Comparison of ENCODE assay signal across 8 cellular contexts in genomic region chr20:17938889-17939619, GRCh38. TPM values are rescaled to one million over a fixed set of nuclear protein-coding genes. Genes with fewer than 3 reads are reported as not detected.
DNase-seq lines count a peak whose midpoint lies in the region; ATAC-seq and TF ChIP-seq lines count a peak whose summit lies in the region.

No MANE protein-coding gene starts in this region.

- H3K27me3 Mint-ChIP-seq in activated T-helper 1 cell treated with anti-CD3 and anti-CD28 coated beads, Interleukin-12 subunit alpha, Interleukin-12 subunit beta, Interleukin-2, Interleukin-4 antibody, amounts not matched to agents 30 ng/mL and 10 ng/mL and 1 ng/mL, durations not matched to agents 14 hours and 24 hours and 36 hours (ENCODE audit: insufficient read depth), result no peaks in the 10 kb centered on the region

- peak overlapping the region; percentile 42 for H3K27ac ChIP-seq in OCI-LY1 (ENCODE audit: low read depth, low read length, poor library complexity, severe bottlenecking)
- H3K27ac ChIP-seq in gastroesophageal sphincter, result peak overlapping the region in 2 of 4 donors; percentile 13 to 72
- no peak overlapping the region for H3K27ac ChIP-seq in ovary
- peak overlapping the region; percentile 6 for H3K27ac ChIP-seq in upper lobe of right lung

- DNase-seq in DMS79 (lab: John Stamatoyannopoulos, UW), result peak; percentile 22
- peak; percentile 65 for DNase-seq in HT1080 (ENCODE audit: low read depth)
- peak; percentile 26 for DNase-seq in activated T-helper 1 cell treated with anti-CD3 and anti-CD28 coated beads, Interleukin-12 subunit alpha, Interleukin-12 subunit beta, Interleukin-2, Interleukin-4 antibody, amounts not matched to agents 30 ng/mL and 10 ng/mL and 1 ng/mL, durations not matched to agents 14 hours and 24 hours and 36 hours (ENCODE audit: low spot score)
- DNase-seq in ovary, result peak; percentile 62 to 79 (median 73)
- DNase-seq in upper lobe of right lung, result peak; percentile 76

- no peak overlapping the region for H3K9ac ChIP-seq in OCI-LY1 (ENCODE audit: low read length)

- intact Hi-C loops in activated T-helper 1 cell treated with anti-CD3 and anti-CD28 coated beads, Interleukin-12 subunit alpha, Interleukin-12 subunit beta, Interleukin-2, Interleukin-4 antibody, amounts not matched to agents 30 ng/mL and 10 ng/mL and 1 ng/mL, durations not matched to agents 14 hours and 24 hours and 36 hours (cut with micrococcal nuclease), result loop anchor here (1.0 kb wide), 3 partner anchors 57 to 434 kb away; partner anchors contain the start of gene RRBP1
- intact Hi-C loops in ovary (cut with DNase I), result loop anchor here in 1 of 4 donors (5.0 kb wide), 1 partner anchor 42 kb away; no protein-coding TSS in a partner anchor
- intact Hi-C loops in upper lobe of right lung (cut with DNase I), result no loop called here

- H3K4me1 Mint-ChIP-seq in activated T-helper 1 cell treated with anti-CD3 and anti-CD28 coated beads, Interleukin-12 subunit alpha, Interleukin-12 subunit beta, Interleukin-2, Interleukin-4 antibody, amounts not matched to agents 30 ng/mL and 10 ng/mL and 1 ng/mL, durations not matched to agents 14 hours and 24 hours and 36 hours (ENCODE audit: low read depth), result peaks cover 34% of the 10 kb centered on the region

- no peak overlapping the region for H3K4me2 ChIP-seq in OCI-LY1 (ENCODE audit: low read length)

- H3K9me2 ChIP-seq in OCI-LY1 (ENCODE audit: low read depth, low read length), result no peaks in the 10 kb centered on the region

- H3K4me3 ChIP-seq in OCI-LY1 (ENCODE audit: low read depth, low read length, poor library complexity, severe bottlenecking) (no peak overlapping the region), gastroesophageal sphincter (no peak overlapping the region), ovary (no peak overlapping the region), upper lobe of right lung (no peak overlapping the region)

- H3K27me3 ChIP-seq in OCI-LY1 (ENCODE audit: insufficient read depth, low read length), result no peaks in the 10 kb centered on the region
- no peaks in the 10 kb centered on the region for H3K27me3 ChIP-seq in gastroesophageal sphincter
- H3K27me3 ChIP-seq in ovary, result no peaks in the 10 kb centered on the region
- no peaks in the 10 kb centered on the region for H3K27me3 ChIP-seq in upper lobe of right lung

- ATAC-seq in GM21390 (IDR thresholded peaks at IDR 0.05; ENCODE audit: unreplicated experiment) (peak; percentile 66), gastroesophageal sphincter (peak; percentile 64), upper lobe of right lung (peak; percentile 89)

- no peak overlapping the region for H2AFZ ChIP-seq in OCI-LY1 (ENCODE audit: low read length)

- H4K20me1 ChIP-seq in OCI-LY1 (ENCODE audit: insufficient read depth, low read length), result no peaks in the 10 kb centered on the region

- 11 to 26% methylated on average over 3 of the region's 13 CpGs for WGBS in gastroesophageal sphincter (ENCODE audit: low coverage in 1 of 2), 2 donors
- 18 to 22% (median 20%) methylated on average over 13 of the region's 13 CpGs for WGBS in ovary, 3 donors

- TF ChIP-seq EP300 in gastroesophageal sphincter (IDR thresholded peaks at IDR 0.05) (no peak), ovary (IDR thresholded peaks at IDR 0.05) (no peak)

- H3K9me3 Mint-ChIP-seq in activated T-helper 1 cell treated with anti-CD3 and anti-CD28 coated beads, Interleukin-12 subunit alpha, Interleukin-12 subunit beta, Interleukin-2, Interleukin-4 antibody, amounts not matched to agents 30 ng/mL and 10 ng/mL and 1 ng/mL, durations not matched to agents 14 hours and 24 hours and 36 hours, result no peaks in the 10 kb centered on the region

- peaks cover 11% of the 10 kb centered on the region for H3K4me1 ChIP-seq in OCI-LY1 (ENCODE audit: insufficient read depth, low read length, severe bottlenecking)
- peaks cover 0 to 54% (median 33%) of the 10 kb centered on the region in 3 donors for H3K4me1 ChIP-seq in gastroesophageal sphincter
- H3K4me1 ChIP-seq in ovary (ENCODE audit: insufficient read depth), result peaks cover 20% of the 10 kb centered on the region
- peaks cover 35% of the 10 kb centered on the region for H3K4me1 ChIP-seq in upper lobe of right lung

- H3K27ac Mint-ChIP-seq in activated T-helper 1 cell treated with anti-CD3 and anti-CD28 coated beads, Interleukin-12 subunit alpha, Interleukin-12 subunit beta, Interleukin-2, Interleukin-4 antibody, amounts not matched to agents 30 ng/mL and 10 ng/mL and 1 ng/mL, durations not matched to agents 14 hours and 24 hours and 36 hours, result peak overlapping the region; percentile 81

- H3K36me3 Mint-ChIP-seq in activated T-helper 1 cell treated with anti-CD3 and anti-CD28 coated beads, Interleukin-12 subunit alpha, Interleukin-12 subunit beta, Interleukin-2, Interleukin-4 antibody, amounts not matched to agents 30 ng/mL and 10 ng/mL and 1 ng/mL, durations not matched to agents 14 hours and 24 hours and 36 hours (ENCODE audit: low read depth), result peaks cover 31% of the 10 kb centered on the region

- no peak overlapping the region for H3K4me3 Mint-ChIP-seq in activated T-helper 1 cell treated with anti-CD3 and anti-CD28 coated beads, Interleukin-12 subunit alpha, Interleukin-12 subunit beta, Interleukin-2, Interleukin-4 antibody, amounts not matched to agents 30 ng/mL and 10 ng/mL and 1 ng/mL, durations not matched to agents 14 hours and 24 hours and 36 hours

- H3K9me3 ChIP-seq in OCI-LY1 (ENCODE audit: low read length) (no peaks in the 10 kb centered on the region), gastroesophageal sphincter (no peaks in the 10 kb centered on the region), ovary (no peaks in the 10 kb centered on the region), upper lobe of right lung (no peaks in the 10 kb centered on the region)

- H3F3A ChIP-seq in OCI-LY1 (ENCODE audit: insufficient read depth, low read length), result no peaks in the 10 kb centered on the region

- H3K36me3 ChIP-seq in OCI-LY1 (ENCODE audit: insufficient read depth, low read length) (peaks cover 39% of the 10 kb centered on the region), gastroesophageal sphincter (peaks cover 0 to 39% of the 10 kb centered on the region in 2 donors), ovary (no peaks in the 10 kb centered on the region), upper lobe of right lung (peaks cover 34% of the 10 kb centered on the region)

- TF ChIP-seq CTCF in OCI-LY1 (IDR thresholded peaks at IDR 0.05; ENCODE audit: low read length) (peak; percentile 89), gastroesophageal sphincter (IDR thresholded peaks at IDR 0.05) (peak in 3 of 4 experiments; percentile 83 to 89 (median 88)), ovary (IDR thresholded peaks at IDR 0.05) (peak; percentile 76 to 83 (median 82)), upper lobe of right lung (IDR thresholded peaks at IDR 0.05) (peak; percentile 92)

- no peaks in the 10 kb centered on the region for H3K79me2 ChIP-seq in OCI-LY1 (ENCODE audit: insufficient read depth, low read length)

- TF ChIP-seq POLR2A in gastroesophageal sphincter (IDR thresholded peaks at IDR 0.05) (no peak), ovary (IDR thresholded peaks at IDR 0.05) (no peak)

RNA-seq across cellular contexts. Expression of gene SNX5, which starts 29.5 kb away (rescaled TPM):
- total RNA-seq in HT1080 (2014; rRNA removed; shearing (Covaris generic)), result 206 and 221 TPM in 2 replicates
- 180 and 223 TPM in 2 replicates for polyA plus RNA-seq in HT1080 (2015; cell fraction: cytosol; rRNA removed)
- polyA plus RNA-seq in HT1080 (2015; cell fraction: nucleus; rRNA removed), result 343 and 398 TPM in 2 replicates
- total RNA-seq in activated T-helper 1 cell treated with anti-CD3 and anti-CD28 coated beads, Interleukin-12 subunit alpha, Interleukin-12 subunit beta, Interleukin-2, Interleukin-4 antibody, amounts not matched to agents 30 ng/mL and 10 ng/mL and 1 ng/mL, durations not matched to agents 14 hours and 24 hours and 36 hours, result 238 and 248 TPM in 2 replicates
- 10 to 100 TPM; 47.5 to 90.9 (median 70.2) TPM for total RNA-seq in gastroesophageal sphincter
- total RNA-seq in ovary, result 100 to 1,000 TPM in 4 of 7 donors, 10 to 100 TPM in 3; 74.2 to 138 (median 101) TPM
- 100 to 1,000 TPM in 1 of 2 donors, 10 to 100 TPM in 1; 74.0 to 143 TPM for polyA plus RNA-seq in ovary
- total RNA-seq in upper lobe of right lung, result 86.6 TPM

RNA-seq across cellular contexts. Expression of gene MGME1, which starts 29.8 kb away (rescaled TPM):
- total RNA-seq in HT1080 (2014; rRNA removed; shearing (Covaris generic)), result 34.9 and 38.7 TPM in 2 replicates
- polyA plus RNA-seq in HT1080 (2015; cell fraction: cytosol; rRNA removed), result 26.0 and 32.1 TPM in 2 replicates
- polyA plus RNA-seq in HT1080 (2015; cell fraction: nucleus; rRNA removed), result 41.8 and 45.4 TPM in 2 replicates
- total RNA-seq in activated T-helper 1 cell treated with anti-CD3 and anti-CD28 coated beads, Interleukin-12 subunit alpha, Interleukin-12 subunit beta, Interleukin-2, Interleukin-4 antibody, amounts not matched to agents 30 ng/mL and 10 ng/mL and 1 ng/mL, durations not matched to agents 14 hours and 24 hours and 36 hours, result 32.1 and 33.6 TPM in 2 replicates
- total RNA-seq in gastroesophageal sphincter (10 to 100 TPM in 2 of 4 donors, 1 to 10 TPM in 2; 6.3 to 13.5 (median 9.9) TPM), ovary (10 to 100 TPM in 1 of 7 donors, 1 to 10 TPM in 6; 5.1 to 11.9 (median 8.3) TPM), upper lobe of right lung (10.2 TPM)
- 10 to 100 TPM in 1 of 2 donors, 1 to 10 TPM in 1; 7.8 to 11.5 TPM for polyA plus RNA-seq in ovary

Comparison
In these comparisons a context has a peak if more than half of its experiments do, and no peak if none do; other contexts are left out.
1. DNase-seq: peak in every context shown above with its lines; median percentile 76 in upper lobe of right lung; 73 in ovary; 65 in HT1080; 26 in activated T-helper 1 cell treated with anti-CD3 and anti-CD28 coated beads, Interleukin-12 subunit alpha, Interleukin-12 subunit beta, Interleukin-2, Interleukin-4 antibody, amounts not matched to agents 30 ng/mL and 10 ng/mL and 1 ng/mL, durations not matched to agents 14 hours and 24 hours and 36 hours; 22 in DMS79.
2. H3K27ac ChIP-seq: peak in OCI-LY1 (single experiment) and upper lobe of right lung (single experiment); none in ovary (0 of 2).
3. Peak in every context shown above with its lines, with median percentiles within 50 percentile points of each other: ATAC-seq and CTCF ChIP-seq.